In genomic region chr20:40703981-40704530, GRCh38 we compare ENCODE assay signal across 9 cellular contexts.
"Had no signal": no experiment of that assay in that cellular context is flagged by ENCODE, and none has a peak within 500 bp of the region (broad histone marks: within the 10 kb centered on the region; RNA-seq: fewer than 3 reads in every experiment).

No MANE protein-coding gene starts in this region.

- ATAC-seq: activated CD8-positive, alpha-beta T cell treated with anti-CD3 and anti-CD28 coated beads, Interleukin-2, amount 10 ng/mL, durations not matched to agents 7 days and 5 days; activated naive CD8-positive, alpha-beta T cell treated with anti-CD3 and anti-CD28 coated beads, Interleukin-2, amount 50 U/mL, for 24 hours; gastrocnemius medialis had no signal

- H3K27ac ChIP-seq: ascending aorta, gastrocnemius medialis, skin epidermis, tibial artery had no signal

- H3K9me3 ChIP-seq: ascending aorta, gastrocnemius medialis, tibial artery had no signal

- DNase-seq: activated CD4-positive, alpha-beta T cell treated with anti-CD3 and anti-CD28 coated beads for 4 hours; activated CD8-positive, alpha-beta T cell treated with anti-CD3 and anti-CD28 coated beads, Interleukin-2, amount 10 ng/mL, durations not matched to agents 7 days and 5 days; activated naive CD4-positive, alpha-beta T cell treated with Interleukin-2 at 50 U/mL for 16 hours; activated naive CD8-positive, alpha-beta T cell treated with anti-CD3 and anti-CD28 coated beads, Interleukin-2, amount 50 U/mL, for 24 hours; gastrocnemius medialis; mesendoderm; tibial artery had no signal

- H3K4me1 ChIP-seq: ascending aorta, gastrocnemius medialis, tibial artery had no signal

- H3K4me3 ChIP-seq: ascending aorta, gastrocnemius medialis, skin epidermis, tibial artery had no signal

- H3K27me3 ChIP-seq: ascending aorta, gastrocnemius medialis, tibial artery had no signal

- H3K36me3 ChIP-seq: ascending aorta, gastrocnemius medialis, tibial artery had no signal
